Comparison of ENCODE assay signal across 11 cellular contexts in genomic region chr20:10432079-10432478, GRCh38. TPM values are rescaled to one million over a fixed set of nuclear protein-coding genes. Genes with fewer than 3 reads are reported as not detected.
A peak's percentile ranks its signal among the peaks of the same experiment; 100 is the strongest.
DNase-seq lines count a peak whose midpoint lies in the region; ATAC-seq and TF ChIP-seq lines count a peak whose summit lies in the region.
"Had no signal": no experiment of that assay in that cellular context is flagged by ENCODE, and none has a peak within 500 bp of the region (broad histone marks: within the 10 kb centered on the region; RNA-seq: fewer than 3 reads in every experiment).

No MANE protein-coding gene starts in this region.

- H3F3A ChIP-seq in SU-DHL-6 (ENCODE audit: insufficient read depth) = peaks cover 19% of the 10 kb centered on the region

- H3K4me3 ChIP-seq in AG10803 (ENCODE audit: low read length) (no peak overlapping the region), DND-41 (ENCODE audit: low read depth in 1 of 2, low read length in 2 of 2) (no peak overlapping the region; a peak in 1 of 4 replicates), SU-DHL-6 (ENCODE audit: insufficient read depth, low read length, poor library complexity, severe bottlenecking) (no peak overlapping the region), fibroblast of villous mesenchyme (ENCODE audit: low read depth, low read length) (no peak overlapping the region)
- H3K4me3 ChIP-seq: body of pancreas, SJCRH30 had no signal

- H3K9me2 ChIP-seq in SU-DHL-6 (replicated peaks; ENCODE audit: insufficient read depth, low read length) = no peaks in the 10 kb centered on the region

- H3K4me1 ChIP-seq in DND-41 (ENCODE audit: insufficient read depth, low read length) = peaks cover 46% of the 10 kb centered on the region

- H3K27ac ChIP-seq in DND-41 (ENCODE audit: low read length) (no peak overlapping the region), SU-DHL-6 (ENCODE audit: low read depth, low read length) (no peak overlapping the region)
- H3K27ac ChIP-seq: body of pancreas, SJCRH30 had no signal

- H3K4me2 ChIP-seq in DND-41 (ENCODE audit: insufficient read depth, low read length) = peak overlapping the region; percentile 77
- H3K4me2 ChIP-seq in SU-DHL-6 (ENCODE audit: low read depth, low read length, poor library complexity, severe bottlenecking) = peak overlapping the region; percentile 14

- H3K36me3 ChIP-seq in DND-41 (ENCODE audit: insufficient read depth, low read length) (peaks cover 3% of the 10 kb centered on the region), SU-DHL-6 (ENCODE audit: low read length) (no peaks in the 10 kb centered on the region)
- H3K36me3 ChIP-seq: SJCRH30 had no signal

- TF ChIP-seq CTCF in AG10803 (conservative IDR thresholded peaks at IDR 0.05; ENCODE audit: low read length) (no peak), DND-41 (IDR thresholded peaks at IDR 0.05; ENCODE audit: borderline replicate concordance, extremely low read depth, low read length, poor library complexity, severe bottlenecking) (no peak), SU-DHL-6 (IDR thresholded peaks at IDR 0.05; ENCODE audit: insufficient read depth, low read length, poor library complexity, severe bottlenecking) (no peak), fibroblast of villous mesenchyme (IDR thresholded peaks at IDR 0.05; ENCODE audit: insufficient read depth, low read depth, low read length) (no peak)

- no peak overlapping the region for H2AFZ ChIP-seq in DND-41 (ENCODE audit: low read depth, low read length)
- no peak overlapping the region for H2AFZ ChIP-seq in SU-DHL-6 (ENCODE audit: low read depth, low read length, severe bottlenecking)

- DNase-seq in AG10803 (ENCODE audit: low read depth) (peak; percentile 22), DND-41 (no peak), fibroblast of villous mesenchyme (ENCODE audit: low read depth) (peak; percentile 46), C1 segment of cervical spinal cord (lab: John Stamatoyannopoulos, UW) (no peak)
- DNase-seq in activated CD8-positive, alpha-beta memory T cell treated with anti-CD3 and anti-CD28 coated beads, Interleukin-2, amount 50 U/mL, for 4 hours = no peak
- DNase-seq: body of pancreas, SJCRH30 had no signal

- H3K9me3 ChIP-seq in DND-41 (ENCODE audit: insufficient read depth, low read length, severe bottlenecking) (no peaks in the 10 kb centered on the region), SU-DHL-6 (ENCODE audit: insufficient read depth, low read length) (no peaks in the 10 kb centered on the region)
- H3K9me3 ChIP-seq: body of pancreas, SJCRH30 had no signal

- ATAC-seq in DND-41 (ENCODE audit: insufficient read depth, low read depth) = no peak
- ATAC-seq in HG02840 (IDR thresholded peaks at IDR 0.05; ENCODE audit: low FRiP score, unreplicated experiment) = no peak
- ATAC-seq in GM18867 (IDR thresholded peaks at IDR 0.05; ENCODE audit: unreplicated experiment) = no peak
- ATAC-seq: body of pancreas, sciatic nerve had no signal

- H3K27me3 ChIP-seq in DND-41 (ENCODE audit: insufficient read depth, low read length, poor library complexity) (no peaks in the 10 kb centered on the region), SU-DHL-6 (ENCODE audit: low read length) (no peaks in the 10 kb centered on the region)
- H3K27me3 ChIP-seq: body of pancreas, SJCRH30 had no signal

- no peak overlapping the region for H3K9ac ChIP-seq in DND-41 (ENCODE audit: low read depth, low read length)
- no peak overlapping the region for H3K9ac ChIP-seq in SU-DHL-6 (ENCODE audit: low read length)

- H3K79me2 ChIP-seq in DND-41 (ENCODE audit: insufficient read depth, low read length) (peaks cover 88% of the 10 kb centered on the region), SU-DHL-6 (ENCODE audit: insufficient read depth, low read length) (peaks cover 70% of the 10 kb centered on the region)

- H4K20me1 ChIP-seq in DND-41 (ENCODE audit: insufficient read depth, low read length) (peaks cover 23% of the 10 kb centered on the region), SU-DHL-6 (ENCODE audit: low read depth, low read length) (peaks cover 5% of the 10 kb centered on the region; the same call in 1 of the 2 replicates)

RNA-seq across cellular contexts. Expression of gene MKKS, which starts 1.9 kb away (rescaled TPM):
- 3.5 and 9.1 TPM in 2 replicates for total RNA-seq in fibroblast of villous mesenchyme

RNA-seq across cellular contexts. Expression of gene SLX4IP, which starts 3.0 kb away (rescaled TPM):
- 3.2 and 5.6 TPM in 2 replicates for total RNA-seq in fibroblast of villous mesenchyme

Comparison
In these comparisons a context has a peak if more than half of its experiments do, and no peak if none do; other contexts are left out.
1. DNase-seq: peak in AG10803 (single experiment) and fibroblast of villous mesenchyme (single experiment); none in DND-41 (single experiment), C1 segment of cervical spinal cord (0 of 14) and activated CD8-positive, alpha-beta memory T cell treated with anti-CD3 and anti-CD28 coated beads, Interleukin-2, amount 50 U/mL, for 4 hours (single experiment).